Comparison of ENCODE assay signal across 25 cellular contexts in genomic region chrX:150757371-150757770, GRCh38.
"Had no signal": no experiment of that assay in that cellular context is flagged by ENCODE, and none has a peak within 500 bp of the region (broad histone marks: within the 10 kb centered on the region; RNA-seq: fewer than 3 reads in every experiment).

No MANE protein-coding gene starts in this region.

- H3K9me3 Mint-ChIP-seq: naive thymus-derived CD8-positive, alpha-beta T cell; type B pancreatic cell had no signal

- ATAC-seq: gastroesophageal sphincter; heart left ventricle; left lung; naive thymus-derived CD8-positive, alpha-beta T cell; pancreas; right lobe of liver; stimulated activated naive CD8-positive, alpha-beta T cell treated with anti-CD3 and anti-CD28 coated beads, Interleukin-15, Interleukin-2, amounts not matched to agents 100 U/mL and 50 U/mL, for 24 hours had no signal

- H3K27me3 ChIP-seq: gastroesophageal sphincter, heart left ventricle, hepatocyte, left lung, pancreas, right lobe of liver, testis, tibial artery had no signal

- H3K4me3 ChIP-seq: dorsolateral prefrontal cortex, gastroesophageal sphincter, heart left ventricle, hepatocyte, left lung, pancreas, right lobe of liver, testis, tibial artery had no signal

- DNase-seq: dorsolateral prefrontal cortex; effector CD4-positive, alpha-beta T cell; foreskin fibroblast; heart left ventricle; kidney; left lung; mesendoderm; midbrain; naive thymus-derived CD8-positive, alpha-beta T cell; occipital lobe; pancreas; retina; right lobe of liver; small intestine; stimulated activated CD4-positive, alpha-beta T cell treated with anti-CD3 and anti-CD28 coated beads, Interleukin-15, amount 100 ng/mL, for 24 hours; stimulated activated CD4-positive, alpha-beta T cell treated with anti-CD3 and anti-CD28 coated beads, Interleukin-2, amount 100 ng/mL, for 48 hours; stimulated activated CD8-positive, alpha-beta memory T cell treated with anti-CD3 and anti-CD28 coated beads, Interleukin-4, amount 100 ng/mL, for 48 hours; stimulated activated naive CD8-positive, alpha-beta T cell treated with anti-CD3 and anti-CD28 coated beads, Interleukin-15, Interleukin-2, amounts not matched to agents 100 U/mL and 50 U/mL, for 24 hours; substantia nigra; testis; tibial artery had no signal

- H3K9me3 ChIP-seq: gastroesophageal sphincter, heart left ventricle, left lung, pancreas, right lobe of liver, testis, tibial artery had no signal

- H3K27ac ChIP-seq: dorsolateral prefrontal cortex, epithelial cell of prostate, gastroesophageal sphincter, heart left ventricle, hepatocyte, left lung, pancreas, right lobe of liver, testis, tibial artery had no signal

- H3K27me3 Mint-ChIP-seq: naive thymus-derived CD8-positive, alpha-beta T cell; type B pancreatic cell had no signal

- H3K4me1 ChIP-seq: gastroesophageal sphincter, heart left ventricle, left lung, pancreas, right lobe of liver, testis, tibial artery had no signal

- H3K36me3 ChIP-seq: pancreas, right lobe of liver had no signal

- H3K27ac Mint-ChIP-seq: type B pancreatic cell had no signal

- H3K4me3 Mint-ChIP-seq: naive thymus-derived CD8-positive, alpha-beta T cell; type B pancreatic cell had no signal
